16 cellular contexts compared by ENCODE assay signal in the genomic region with DNA sequence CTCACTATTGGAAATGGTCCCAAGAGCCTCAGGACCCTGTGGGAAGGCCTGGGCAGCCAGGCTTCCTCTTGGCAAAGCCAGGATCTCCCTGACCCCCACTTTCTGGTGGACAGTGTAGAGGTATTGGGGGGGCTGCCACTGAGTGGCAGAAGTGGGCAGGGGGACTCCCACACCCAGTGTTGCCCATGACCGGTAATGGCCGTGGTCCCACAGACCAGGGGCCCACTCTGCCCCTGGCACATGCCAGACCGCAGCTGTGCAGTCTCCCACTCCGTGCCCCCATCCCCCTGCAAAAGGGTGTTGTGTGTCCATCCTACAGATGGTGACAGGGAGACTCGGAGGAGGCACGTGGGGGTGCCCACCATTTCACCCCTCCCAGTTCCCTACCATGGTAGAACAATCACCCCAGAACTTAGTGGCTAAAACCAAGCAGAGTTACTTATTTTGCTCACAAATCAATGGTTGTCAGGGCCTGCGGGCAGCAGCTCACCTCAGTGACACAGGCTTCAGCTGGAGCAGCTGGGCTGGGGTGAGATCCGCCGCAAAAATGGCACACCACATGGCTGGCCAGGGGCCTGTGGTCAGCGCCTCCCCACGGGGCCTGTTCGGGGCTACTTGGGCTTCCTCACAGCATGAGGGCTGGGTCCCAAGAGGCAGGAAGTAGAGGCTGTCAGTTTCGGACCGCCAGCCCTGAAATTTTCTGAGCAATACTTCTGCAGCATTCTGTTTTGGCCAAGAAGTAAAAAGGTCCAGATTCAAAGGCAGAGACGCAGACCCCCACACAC. TPM values are rescaled to one million over a fixed set of nuclear protein-coding genes. Genes with fewer than 3 reads are reported as not detected.
DNase-seq lines count a peak whose midpoint lies in the region; ATAC-seq, FAIRE-seq and TF ChIP-seq lines count a peak whose summit lies in the region.
"Had no signal": no experiment of that assay in that cellular context is flagged by ENCODE, and none has a peak within 500 bp of the region (broad histone marks: within the 10 kb centered on the region; RNA-seq: fewer than 3 reads in every experiment).

No MANE protein-coding gene starts in this region.

- no peaks in the 10 kb centered on the region for H3K4me1 ChIP-seq in osteoblast (ENCODE audit: insufficient read depth, low read length)
- peaks cover 0 to 2% (median under 1%) of the 10 kb centered on the region in 6 donors for H3K4me1 ChIP-seq in spleen
- H3K4me1 ChIP-seq: Caco-2, HAP-1 had no signal

- POLR2A ChIA-PET in RWPE1 (lab: Yijun Ruan, JAX; ENCODE audit: low non-redundant PET), result no interaction called here

- no peak for TF ChIP-seq POLR2A in spleen (IDR thresholded peaks at IDR 0.05)

- CTCF ChIA-PET in RWPE1 (lab: Yijun Ruan, JAX), result no interaction called here

- H3K36me3 ChIP-seq in osteoblast (ENCODE audit: insufficient read depth, low read length), result no peaks in the 10 kb centered on the region
- no peaks in the 10 kb centered on the region for H3K36me3 ChIP-seq in spleen
- H3K36me3 ChIP-seq: HAP-1 had no signal

- H3K9me3 ChIP-seq in osteoblast (ENCODE audit: low read depth, low read length) (no peaks in the 10 kb centered on the region), spleen (peaks cover 0 to 5% (median 0%) of the 10 kb centered on the region in 8 donors)
- H3K9me3 ChIP-seq: HAP-1 had no signal

- TF ChIP-seq CTCF in RWPE1 (conservative IDR thresholded peaks at IDR 0.05; ENCODE audit: low read depth) (no peak), osteoblast (IDR thresholded peaks at IDR 0.05; ENCODE audit: extremely low read depth, low read depth, low read length) (no peak), spleen (IDR thresholded peaks at IDR 0.05 in 8 of 11, conservative IDR thresholded peaks at IDR 0.05 in 3 of 11) (no peak)

- no peak overlapping the region for H2AFZ ChIP-seq in osteoblast (ENCODE audit: low read length)

- ATAC-seq in Right ventricle myocardium superior (ENCODE audit: poor library complexity), result no peak

- 91 to 95% (median 93%) methylated on average over 8 to 15 of the region's 15 CpGs for WGBS in spleen, 5 donors

- H3K27ac ChIP-seq in RWPE1, result 0 out of 2 replicates have a peak overlapping the region, but pooled peaks have one; percentile 5
- H3K27ac ChIP-seq in osteoblast (ENCODE audit: low read depth, low read length), result no peak overlapping the region
- no peak overlapping the region for H3K27ac ChIP-seq in spleen

- H3K27me3 ChIP-seq in osteoblast (ENCODE audit: insufficient read depth, low read length), result no peaks in the 10 kb centered on the region
- H3K27me3 ChIP-seq in spleen (replicated peaks in 1 of 7), result peaks cover 0 to 5% (median 0%) of the 10 kb centered on the region in 7 donors

- no peaks in the 10 kb centered on the region for H3K79me2 ChIP-seq in osteoblast (ENCODE audit: insufficient read depth, low read length)

- DNase-seq in Right ventricle myocardium superior, result peak; percentile 30
- no peak for DNase-seq in cardiac septum (ENCODE audit: low spot score)
- no peak for DNase-seq in HTR-8/SVneo (ENCODE audit: insufficient read length, low spot score)
- no peak for DNase-seq in RWPE1 (ENCODE audit: low spot score)
- peak; percentile 75 for DNase-seq in osteoblast (ENCODE audit: insufficient read length, low spot score, missing footprints)
- no peak for DNase-seq in kidney tubule cell (ENCODE audit: low spot score)
- DNase-seq in NOMO-1 (lab: John Stamatoyannopoulos, UW; ENCODE audit: unreplicated experiment in 2 of 2), result no peak
- DNase-seq in spleen, result no peak
- DNase-seq: Caco-2; CD8-positive, alpha-beta memory T cell; DND-41; GF-D8; HFFc6 had no signal

- no peaks in the 10 kb centered on the region for H4K20me1 ChIP-seq in osteoblast (ENCODE audit: insufficient read depth, low read length)

- H3K4me2 ChIP-seq in osteoblast (ENCODE audit: insufficient read depth, low read length), result no peak overlapping the region

- FAIRE-seq in HTR-8/SVneo (lab: Jason Lieb, UNC), result peak; percentile 31
- FAIRE-seq: A204.1, H1 had no signal

- intact Hi-C loops in Right ventricle myocardium superior (cut with DNase I) (no loop called here), cardiac septum (cut with DNase I) (no loop called here), spleen (cut with DNase I; ENCODE audit: low total_unique reads) (no loop called here)

- H3K4me3 ChIP-seq in osteoblast (ENCODE audit: insufficient read depth, low read length) (no peak overlapping the region), spleen (no peak overlapping the region)
- H3K4me3 ChIP-seq: HAP-1 had no signal

RNA-seq across cellular contexts. Expression of a gene that starts 59.0 kb away (rescaled TPM):
- 0.94 TPM for total RNA-seq in Right ventricle myocardium superior
- total RNA-seq in cardiac septum, result 1.5 TPM
- total RNA-seq in osteoblast, result 5.3 and 8.3 TPM in 2 replicates
- total RNA-seq in spleen, result 1 to 10 TPM; 2.4 to 8.0 (median 4.0) TPM
- polyA plus RNA-seq in spleen, result under 1 TPM; 0.27 to 0.96 (median 0.35) TPM

Comparison
In these comparisons a context has a peak if more than half of its experiments do, and no peak if none do; other contexts are left out.
1. DNase-seq: peak in Right ventricle myocardium superior (single experiment) and osteoblast (single experiment); none in cardiac septum (single experiment), HTR-8/SVneo (single experiment), RWPE1 (single experiment), kidney tubule cell (single experiment), NOMO-1 (0 of 2) and spleen (single experiment).